In the genomic region with DNA sequence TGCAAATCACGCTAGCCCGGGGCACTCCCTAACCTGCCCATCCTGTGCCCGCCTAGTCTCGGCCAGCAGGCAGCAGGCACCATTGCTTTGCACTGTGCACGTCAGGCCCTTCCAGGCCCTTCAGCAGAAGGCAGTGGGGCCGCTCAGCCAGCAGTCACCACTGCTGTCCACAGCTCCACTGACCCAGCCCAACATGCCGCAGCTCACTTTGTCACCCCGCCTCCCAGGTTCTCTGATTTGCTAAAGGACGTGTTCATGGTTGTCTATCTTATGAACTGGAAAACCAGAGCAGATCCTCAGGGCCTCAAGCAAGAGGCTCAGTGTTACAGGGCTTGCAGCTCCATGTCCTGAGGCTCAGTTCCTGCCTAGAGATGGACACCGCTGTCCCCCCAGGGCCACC, we compare ENCODE assay signal across 22 cellular contexts. TPM values are rescaled to one million over a fixed set of nuclear protein-coding genes. Genes with fewer than 3 reads are reported as not detected.
DNase-seq lines count a peak whose midpoint lies in the region; ATAC-seq and TF ChIP-seq lines count a peak whose summit lies in the region.
"Had no signal": no experiment of that assay in that cellular context is flagged by ENCODE, and none has a peak within 500 bp of the region (broad histone marks: within the 10 kb centered on the region; RNA-seq: fewer than 3 reads in every experiment).

No MANE protein-coding gene starts in this region.

- peak overlapping the region; percentile 27 for H3K27ac Mint-ChIP-seq in neural crest cell (ENCODE audit: unreplicated experiment)

- no peaks in the 10 kb centered on the region for H3K36me3 Mint-ChIP-seq in neural crest cell (ENCODE audit: low read depth)
- H3K36me3 Mint-ChIP-seq: CD4-positive, alpha-beta memory T cell had no signal

- no peaks in the 10 kb centered on the region for H3K9me3 ChIP-seq in BLaER1
- no peaks in the 10 kb centered on the region for H3K9me3 ChIP-seq in HCT116 (ENCODE audit: control insufficient read depth in 1 of 2, insufficient read depth in 1 of 2, low read depth in 1 of 2, low read length in 2 of 2)
- no peaks in the 10 kb centered on the region for H3K9me3 ChIP-seq in heart left ventricle
- no peaks in the 10 kb centered on the region for H3K9me3 ChIP-seq in testis
- H3K9me3 ChIP-seq: BE2C, MG63 had no signal

- no peaks in the 10 kb centered on the region for H3K4me1 Mint-ChIP-seq in neural crest cell

- H3K4me3 ChIP-seq in BLaER1 (no peak overlapping the region), HCT116 (replicated peaks in 1 of 2; ENCODE audit: low read depth in 1 of 2, low read length in 2 of 2) (no peak overlapping the region), heart left ventricle (no peak overlapping the region), testis (no peak overlapping the region)
- H3K4me3 ChIP-seq: MG63 had no signal

- no peak for TF ChIP-seq CTCF in HCT116 (IDR thresholded peaks at IDR 0.05 in 2 of 3, conservative IDR thresholded peaks at IDR 0.05 in 1 of 3; ENCODE audit: borderline replicate concordance in 1 of 3, insufficient read depth in 1 of 3, low read depth in 2 of 3, low read length in 2 of 3)
- TF ChIP-seq CTCF in neural crest cell (conservative IDR thresholded peaks at IDR 0.05): no peak
- no peak for TF ChIP-seq CTCF in heart left ventricle (IDR thresholded peaks at IDR 0.05)
- no peak for TF ChIP-seq CTCF in testis (IDR thresholded peaks at IDR 0.05)

- H3K4me2 ChIP-seq in BLaER1 (peak overlapping the region; percentile 78; the same call in 1 of the 2 replicates), HCT116 (ENCODE audit: low read length) (no peak overlapping the region)

- 83 to 87% (median 85%) methylated on average over 9 to 10 of the region's 10 CpGs for WGBS in heart left ventricle, 4 donors
- WGBS in testis, 2 donors: 98 to 100% methylated on average over 1 to 10 of the region's 10 CpGs

- TF ChIP-seq POLR2A in HCT116 (IDR thresholded peaks at IDR 0.05; ENCODE audit: borderline replicate concordance, extremely low read depth, insufficient read depth, insufficient read length) (no peak), heart left ventricle (IDR thresholded peaks at IDR 0.05) (no peak), testis (IDR thresholded peaks at IDR 0.05) (no peak)

- H3K9ac ChIP-seq in BLaER1 (no peak overlapping the region), HCT116 (ENCODE audit: low read length) (no peak overlapping the region)

- no peaks in the 10 kb centered on the region for H4K20me1 ChIP-seq in BLaER1
- no peaks in the 10 kb centered on the region for H4K20me1 ChIP-seq in HCT116 (ENCODE audit: insufficient read depth)

- DNase-seq in HCT116 (ENCODE audit: low read depth, low spot score): no peak
- DNase-seq in ecto neural progenitor cell (ENCODE audit: low spot score): peak; percentile 49
- DNase-seq in neural crest cell (ENCODE audit: low read depth, low spot score): no peak
- no peak for DNase-seq in heart left ventricle
- no peak for DNase-seq in retina
- no peak for DNase-seq in testis
- DNase-seq: BE2C; CD4-positive, alpha-beta memory T cell; EL; GOT3; IMR-90; Kasumi-1; MG63; NCI-H1048; NCI-H1436; NCI-H1930; NCI-H446; NK-92 treated with Interleukin-12 subunit alpha and Interleukin-12 subunit beta, amount 100 ng/mL, for 24 hours; Right ventricle myocardium superior had no signal

- no peak overlapping the region for H2AFZ ChIP-seq in HCT116 (ENCODE audit: low read depth, low read length, poor library complexity, severe bottlenecking)

- no peaks in the 10 kb centered on the region for H3K79me2 ChIP-seq in HCT116 (ENCODE audit: insufficient read depth, low read length)

- no peak overlapping the region for H3K4me3 Mint-ChIP-seq in neural crest cell
- H3K4me3 Mint-ChIP-seq: CD4-positive, alpha-beta memory T cell had no signal

- H3K27ac ChIP-seq in BLaER1: peak overlapping the region; percentile 52; the same call in 1 of the 2 replicates
- no peak overlapping the region for H3K27ac ChIP-seq in HCT116 (ENCODE audit: low read depth, low read length)
- no peak overlapping the region for H3K27ac ChIP-seq in heart left ventricle
- no peak overlapping the region for H3K27ac ChIP-seq in testis
- H3K27ac ChIP-seq: HL-60 had no signal

- H3K27me3 ChIP-seq in BLaER1: no peaks in the 10 kb centered on the region
- H3K27me3 ChIP-seq in HCT116 (ENCODE audit: insufficient read depth, low read length): no peaks in the 10 kb centered on the region
- no peaks in the 10 kb centered on the region for H3K27me3 ChIP-seq in heart left ventricle
- no peaks in the 10 kb centered on the region for H3K27me3 ChIP-seq in testis
- H3K27me3 ChIP-seq: BE2C, MG63 had no signal

- H3K36me3 ChIP-seq in BLaER1 (no peaks in the 10 kb centered on the region), HCT116 (ENCODE audit: control insufficient read depth in 1 of 2, insufficient read depth in 2 of 2, low read length in 2 of 2) (no peaks in the 10 kb centered on the region), heart left ventricle (no peaks in the 10 kb centered on the region), testis (ENCODE audit: low read depth, missing control alignments) (no peaks in the 10 kb centered on the region)
- H3K36me3 ChIP-seq: BE2C, MG63 had no signal

- TF ChIP-seq RAD21 in HCT116 (IDR thresholded peaks at IDR 0.05; ENCODE audit: low read depth): no peak

- no peaks in the 10 kb centered on the region for H3K9me2 ChIP-seq in HCT116 (ENCODE audit: insufficient read depth)

- BruUV-seq in HCT116 (replicated peaks; lab: Mats Ljungman, UMichigan): no TSS peak

- H3K27me3 Mint-ChIP-seq in neural crest cell (ENCODE audit: low read depth): no peaks in the 10 kb centered on the region
- H3K27me3 Mint-ChIP-seq: CD4-positive, alpha-beta memory T cell had no signal

- RAD21 ChIA-PET in HCT116 (lab: Charles Lee; ENCODE audit: low non-redundant PET in 1 of 2, low total read pairs in 2 of 2, uncharacterized antibody in 2 of 2, unreplicated experiment in 2 of 2): no interaction called here

- H3K4me1 ChIP-seq in BLaER1 (peaks cover 52% of the 10 kb centered on the region), HCT116 (ENCODE audit: control insufficient read depth in 1 of 2, insufficient read depth in 2 of 2, low read length in 2 of 2) (no peaks in the 10 kb centered on the region), heart left ventricle (peaks cover 0 to 22% (median 0%) of the 10 kb centered on the region in 12 donors), testis (no peaks in the 10 kb centered on the region)
- H3K4me1 ChIP-seq: BE2C had no signal

- ATAC-seq in HCT116 (peak; percentile 20), HG03442 (IDR thresholded peaks at IDR 0.05; ENCODE audit: unreplicated experiment) (no peak), heart left ventricle (no peak)

- intact Hi-C loops in HCT116 (cut with micrococcal nuclease): no loop called here
- intact Hi-C loops in heart left ventricle (cut with DNase I): no loop called here
- intact Hi-C loops in testis (cut with DNase I; ENCODE audit: low total_unique reads): no loop called here

- H3K9me3 Mint-ChIP-seq in neural crest cell: no peaks in the 10 kb centered on the region
- H3K9me3 Mint-ChIP-seq: CD4-positive, alpha-beta memory T cell had no signal

- CTCF ChIA-PET in HCT116 (lab: Charles Lee): no interaction called here

- POLR2A ChIA-PET in HCT116 (lab: Charles Lee): no interaction called here

TF ChIP-seq in HCT116, 20 proteins besides CTCF, POLR2A, EP300 and RAD21:
- TF ChIP-seq TCF7L2 (IDR thresholded peaks at IDR 0.05; ENCODE audit: borderline replicate concordance, extremely low read depth, insufficient read depth, insufficient read length): no peak
- no peak for TF ChIP-seq SIN3A (IDR thresholded peaks at IDR 0.05; ENCODE audit: low read depth)

RNA-seq across cellular contexts. Expression of a gene that starts 14.2 kb away (rescaled TPM):
- total RNA-seq in HCT116 (2021; ENCODE audit: unreplicated experiment) (5.0 TPM), neural crest cell (0.56 and 0.61 TPM in 2 replicates), heart left ventricle (1 to 10 TPM in 1 of 9 donors, under 1 TPM in 4, not detected in 4; 0.19 to 2.9 (median 0.46) TPM), testis (10 to 100 TPM; 32.0 to 36.0 TPM)
- polyA plus RNA-seq in HCT116 (2012): 3.0 and 3.5 TPM in 2 replicates
- polyA plus RNA-seq in heart left ventricle (under 1 TPM in 1 of 2 donors, not detected in 1; 0.36 TPM), testis (ENCODE audit: insufficient read depth, low read depth, low replicate concordance) (22.0 TPM)
- total RNA-seq: Right ventricle myocardium superior had no signal
- polyA plus RNA-seq: CD4-positive, alpha-beta memory T cell had no signal
